Comparison of ENCODE assay signal across 8 cellular contexts in genomic region chr2:9844036-9844483, GRCh38. TPM values are rescaled to one million over a fixed set of nuclear protein-coding genes. Genes with fewer than 3 reads are reported as not detected.
A peak's percentile ranks its signal among the peaks of the same experiment; 100 is the strongest.
DNase-seq lines count a peak whose midpoint lies in the region; ATAC-seq and TF ChIP-seq lines count a peak whose summit lies in the region.

No MANE protein-coding gene starts in this region.

- H3K27me3 ChIP-seq in CD4-positive, alpha-beta T cell (ENCODE audit: control insufficient read depth, insufficient read depth, low read length): no peaks in the 10 kb centered on the region
- H3K27me3 ChIP-seq in adrenal gland (no peaks in the 10 kb centered on the region), thoracic aorta (replicated peaks; ENCODE audit: insufficient read depth) (no peaks in the 10 kb centered on the region)

- H3K4me3 Mint-ChIP-seq in CD4-positive, alpha-beta T cell: peak overlapping the region; percentile 93

- POLR2A ChIA-PET in CD4-positive, alpha-beta T cell (lab: Charles Lee): interaction anchor here (0.8 to 2.0 kb wide), 6 partner anchors 11 to 288 kb away, joined by 3 to 9 read pairs (median 5); partner anchors contain the start of genes ADAM17, KLF11 and YWHAQ

- H3K9me3 Mint-ChIP-seq in CD4-positive, alpha-beta T cell: no peaks in the 10 kb centered on the region

- H3K27ac ChIP-seq in CD4-positive, alpha-beta T cell (ENCODE audit: low read depth, low read length): peak overlapping the region; percentile 66
- H3K27ac ChIP-seq in adrenal gland (peak overlapping the region in 4 of 5 donors; percentile 70 to 90 (median 84)), thoracic aorta (peak overlapping the region; percentile 83 to 84)

- peaks cover 50% of the 10 kb centered on the region for H3K4me1 Mint-ChIP-seq in CD4-positive, alpha-beta T cell (ENCODE audit: low read depth)

- peak overlapping the region; percentile 90 for H3K27ac Mint-ChIP-seq in CD4-positive, alpha-beta T cell

- CTCF ChIA-PET in CD4-positive, alpha-beta T cell (lab: Charles Lee): interaction anchor here (1.4 to 2.1 kb wide), 4 partner anchors 30 to 460 kb away, joined by 3 to 8 read pairs (median 6); no protein-coding TSS in a partner anchor

- WGBS in adrenal gland, 4 donors: 24 to 31% (median 26%) methylated on average over 15 of the region's 15 CpGs

- H3K9me3 ChIP-seq in CD4-positive, alpha-beta T cell (ENCODE audit: control insufficient read depth, low read length): no peaks in the 10 kb centered on the region
- H3K9me3 ChIP-seq in adrenal gland (replicated peaks in 1 of 3) (no peaks in the 10 kb centered on the region), thoracic aorta (no peaks in the 10 kb centered on the region)

- no peaks in the 10 kb centered on the region for H3K27me3 Mint-ChIP-seq in CD4-positive, alpha-beta T cell

- H3K36me3 ChIP-seq in adrenal gland (replicated peaks in 1 of 2) (peaks cover 0 to 10% of the 10 kb centered on the region in 2 donors), thoracic aorta (no peaks in the 10 kb centered on the region)

- H3K36me3 Mint-ChIP-seq in CD4-positive, alpha-beta T cell (ENCODE audit: low read depth): peaks cover 44% of the 10 kb centered on the region

- intact Hi-C loops in CD4-positive, alpha-beta T cell (cut with DNase I, micrococcal nuclease): loop anchor here in 1 of 2 experiments (5.0 kb wide), 2 partner anchors 108 to 217 kb away; partner anchors contain the start of gene GRHL1
- intact Hi-C loops in adrenal gland (cut with DNase I): no loop called here

- no peak for TF ChIP-seq POLR2A in adrenal gland (IDR thresholded peaks at IDR 0.05)

- TF ChIP-seq CTCF in CD4-positive, alpha-beta T cell (IDR thresholded peaks at IDR 0.05): no peak
- TF ChIP-seq CTCF in adrenal gland (IDR thresholded peaks at IDR 0.05) (no peak), thoracic aorta (IDR thresholded peaks at IDR 0.05) (no peak)

- DNase-seq in CD4-positive, alpha-beta T cell: no peak
- peak; percentile 54 for DNase-seq in LHCN-M2 (ENCODE audit: low read depth)
- DNase-seq in adrenal gland: peak in 2 of 7 donors; percentile 24 to 46
- peak; percentile 54 for DNase-seq in kidney tubule cell (ENCODE audit: low spot score)
- DNase-seq in thoracic aorta (ENCODE audit: low spot score): no peak
- DNase-seq in OCI-M2 (lab: John Stamatoyannopoulos, UW; ENCODE audit: unreplicated experiment): no peak

- H3K4me3 ChIP-seq in adrenal gland: peak overlapping the region in 3 of 4 donors; percentile 74 to 97 (median 85)
- H3K4me3 ChIP-seq in thoracic aorta: peak overlapping the region; percentile 93

- peaks cover 0 to 45% of the 10 kb centered on the region in 2 donors for H3K4me1 ChIP-seq in adrenal gland (replicated peaks in 1 of 2)
- peaks cover 0 to 20% of the 10 kb centered on the region in 2 donors for H3K4me1 ChIP-seq in thoracic aorta (ENCODE audit: control insufficient read depth in 1 of 2, low read depth in 2 of 2)

- peak; percentile 6 for ATAC-seq in CD4-positive, alpha-beta T cell (ENCODE audit: poor library complexity)
- ATAC-seq in thoracic aorta (ENCODE audit: insufficient number of reproducible peaks, low FRiP score, low read depth): peak; percentile 24
- ATAC-seq in HG03571 (IDR thresholded peaks at IDR 0.05; ENCODE audit: unreplicated experiment): no peak
- ATAC-seq in GM19397 (IDR thresholded peaks at IDR 0.05; ENCODE audit: unreplicated experiment): no peak

RNA-seq across cellular contexts. Expression of gene TAF1B, which starts 0.8 kb away (rescaled TPM):
- 10 to 100 TPM in 1 of 2 experiments, 1 to 10 TPM in 1; 9.9 to 10.8 TPM for total RNA-seq in CD4-positive, alpha-beta T cell
- total RNA-seq in LHCN-M2 (2014; rRNA removed): 23.0 and 23.9 TPM in 2 replicates
- polyA plus RNA-seq in LHCN-M2 (2012): 8.3 TPM
- total RNA-seq in adrenal gland: 10 to 100 TPM in 7 of 8 donors, 1 to 10 TPM in 1; 9.2 to 18.9 (median 15.2) TPM
- polyA plus RNA-seq in adrenal gland: 10 to 100 TPM in 1 of 3 donors, 1 to 10 TPM in 2; 3.1 to 15.6 (median 3.8) TPM
- total RNA-seq in thoracic aorta: 10 to 100 TPM in 1 of 2 donors, 1 to 10 TPM in 1; 8.3 to 11.2 TPM

Comparison
In these comparisons a context has a peak if more than half of its experiments do, and no peak if none do; other contexts are left out.
1. ATAC-seq: peak in CD4-positive, alpha-beta T cell (single experiment) and thoracic aorta (single experiment); none in HG03571 (single experiment) and GM19397 (single experiment).
2. DNase-seq: peak in LHCN-M2 (single experiment) and kidney tubule cell (single experiment); none in CD4-positive, alpha-beta T cell (0 of 10), thoracic aorta (single experiment) and OCI-M2 (single experiment).
3. Peak in every context shown above with its lines, with median percentiles within 50 percentile points of each other: H3K27ac ChIP-seq.